Comparison of ENCODE assay signal across 1 cellular context in genomic region chr1:227586733-227587132, GRCh38.
TF ChIP-seq lines count a peak whose summit lies in the region.

No MANE protein-coding gene starts in this region.

TF ChIP-seq in WTC11, 78 proteins besides CTCF, POLR2A, EP300 and RAD21 (continued from another document):
- TF ChIP-seq E2F5 (CRISPR knock-in tag; IDR thresholded peaks at IDR 0.05): no peak
- no peak for TF ChIP-seq SP1 (CRISPR knock-in tag; conservative IDR thresholded peaks at IDR 0.05)
- no peak for TF ChIP-seq IRF2 (CRISPR knock-in tag; IDR thresholded peaks at IDR 0.05; ENCODE audit: borderline replicate concordance, low read depth)
- no peak for TF ChIP-seq ZNF121 (CRISPR knock-in tag; IDR thresholded peaks at IDR 0.05)
- no peak for TF ChIP-seq HMGA2 (CRISPR knock-in tag; IDR thresholded peaks at IDR 0.05)
- no peak for TF ChIP-seq CREB1 (CRISPR knock-in tag; IDR thresholded peaks at IDR 0.05)
